In the genomic region with DNA sequence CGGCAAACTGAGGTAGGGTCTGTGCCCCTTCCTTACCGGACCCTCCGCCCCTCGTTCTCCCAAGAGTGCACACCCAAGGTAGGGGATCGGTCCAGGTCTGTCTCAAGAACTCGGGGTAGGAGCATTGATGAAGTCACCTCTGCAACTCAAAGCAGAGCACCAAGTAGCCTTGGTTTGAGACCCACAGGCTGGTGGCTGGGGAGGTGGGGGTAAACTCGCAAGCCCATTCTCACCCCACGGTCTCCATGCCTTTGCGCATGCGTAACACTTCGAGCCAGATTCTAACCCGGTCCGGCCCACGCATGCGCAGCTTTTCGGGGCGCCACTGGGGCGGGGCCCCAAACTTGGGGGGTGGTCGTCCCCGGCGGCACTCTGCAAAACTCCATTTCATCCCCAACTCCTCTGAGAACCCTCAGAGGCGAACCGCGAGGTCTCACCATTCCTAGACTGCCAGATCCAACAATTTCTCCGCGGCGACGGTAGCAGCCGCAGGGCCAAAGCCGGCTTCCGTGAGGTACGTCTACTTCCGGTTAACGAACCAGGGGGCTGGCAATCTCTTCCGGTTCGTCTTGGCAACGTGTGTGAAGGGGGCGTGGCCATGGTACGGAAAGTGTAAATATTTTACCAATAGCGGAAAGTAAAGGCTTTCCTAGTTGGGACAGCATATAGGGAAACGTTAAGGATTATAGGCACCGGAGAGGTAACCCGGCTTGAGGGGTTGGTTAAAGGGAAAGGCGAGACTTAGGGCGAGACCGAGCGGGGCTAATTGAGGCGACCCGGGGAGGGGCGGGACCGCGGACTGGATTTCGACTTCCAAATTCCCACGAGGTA, we compare ENCODE assay signal across 1 cellular context.
TF ChIP-seq lines count a peak whose summit lies in the region.

A gene with protein sequence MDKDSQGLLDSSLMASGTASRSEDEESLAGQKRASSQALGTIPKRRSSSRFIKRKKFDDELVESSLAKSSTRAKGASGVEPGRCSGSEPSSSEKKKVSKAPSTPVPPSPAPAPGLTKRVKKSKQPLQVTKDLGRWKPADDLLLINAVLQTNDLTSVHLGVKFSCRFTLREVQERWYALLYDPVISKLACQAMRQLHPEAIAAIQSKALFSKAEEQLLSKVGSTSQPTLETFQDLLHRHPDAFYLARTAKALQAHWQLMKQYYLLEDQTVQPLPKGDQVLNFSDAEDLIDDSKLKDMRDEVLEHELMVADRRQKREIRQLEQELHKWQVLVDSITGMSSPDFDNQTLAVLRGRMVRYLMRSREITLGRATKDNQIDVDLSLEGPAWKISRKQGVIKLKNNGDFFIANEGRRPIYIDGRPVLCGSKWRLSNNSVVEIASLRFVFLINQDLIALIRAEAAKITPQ (minus strand): TSS at position 532 of the 831 bp plus-strand sequence. CDS start 1,411 bp downstream, outside the sequence.

TF ChIP-seq in HepG2, 621 proteins besides CTCF, POLR2A, EP300 and RAD21 (continued from another document and continues in another):
- TF ChIP-seq ZHX2 (IDR thresholded peaks at IDR 0.05; ENCODE audit: low read depth) = 0 out of 2 replicates have a peak, but pooled peaks have one; percentile 48
- TF ChIP-seq ZHX2 (CRISPR knock-in tag; IDR thresholded peaks at IDR 0.05; ENCODE audit: borderline replicate concordance) = no peak
- TF ChIP-seq FOXK2 (IDR thresholded peaks at IDR 0.05) = no peak
- no peak for TF ChIP-seq CCAR2 (optimal IDR thresholded peaks at IDR 0.05; ENCODE audit: low read depth, low read length)
- TF ChIP-seq, protein P1, sequence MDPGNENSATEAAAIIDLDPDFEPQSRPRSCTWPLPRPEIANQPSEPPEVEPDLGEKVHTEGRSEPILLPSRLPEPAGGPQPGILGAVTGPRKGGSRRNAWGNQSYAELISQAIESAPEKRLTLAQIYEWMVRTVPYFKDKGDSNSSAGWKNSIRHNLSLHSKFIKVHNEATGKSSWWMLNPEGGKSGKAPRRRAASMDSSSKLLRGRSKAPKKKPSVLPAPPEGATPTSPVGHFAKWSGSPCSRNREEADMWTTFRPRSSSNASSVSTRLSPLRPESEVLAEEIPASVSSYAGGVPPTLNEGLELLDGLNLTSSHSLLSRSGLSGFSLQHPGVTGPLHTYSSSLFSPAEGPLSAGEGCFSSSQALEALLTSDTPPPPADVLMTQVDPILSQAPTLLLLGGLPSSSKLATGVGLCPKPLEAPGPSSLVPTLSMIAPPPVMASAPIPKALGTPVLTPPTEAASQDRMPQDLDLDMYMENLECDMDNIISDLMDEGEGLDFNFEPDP (CRISPR knock-in tag; conservative IDR thresholded peaks at IDR 0.05) = no peak
- TF ChIP-seq MYC (CRISPR knock-in tag; IDR thresholded peaks at IDR 0.05; ENCODE audit: borderline replicate concordance) = peak; percentile 86
- TF ChIP-seq ZNF564 (CRISPR knock-in tag; IDR thresholded peaks at IDR 0.05) = 0 out of 2 replicates have a peak, but pooled peaks have one; percentile 29
- TF ChIP-seq DRAP1 (CRISPR knock-in tag; IDR thresholded peaks at IDR 0.05) = peak; percentile 76
- peak; percentile 76 for TF ChIP-seq CREB1 (IDR thresholded peaks at IDR 0.05)
- TF ChIP-seq CREB1 (CRISPR knock-in tag; IDR thresholded peaks at IDR 0.05) = peak; percentile 95
- TF ChIP-seq ZNF605 (CRISPR knock-in tag; IDR thresholded peaks at IDR 0.05) = peak; percentile 63
- peak; percentile 59; the same call in 1 of the 2 replicates for TF ChIP-seq ZNF607 (CRISPR knock-in tag; IDR thresholded peaks at IDR 0.05; ENCODE audit: borderline replicate concordance)
- peak; percentile 14; the same call in 1 of the 2 replicates for TF ChIP-seq ZNF232 (CRISPR knock-in tag; IDR thresholded peaks at IDR 0.05; ENCODE audit: borderline replicate concordance)
- TF ChIP-seq, protein P2, sequence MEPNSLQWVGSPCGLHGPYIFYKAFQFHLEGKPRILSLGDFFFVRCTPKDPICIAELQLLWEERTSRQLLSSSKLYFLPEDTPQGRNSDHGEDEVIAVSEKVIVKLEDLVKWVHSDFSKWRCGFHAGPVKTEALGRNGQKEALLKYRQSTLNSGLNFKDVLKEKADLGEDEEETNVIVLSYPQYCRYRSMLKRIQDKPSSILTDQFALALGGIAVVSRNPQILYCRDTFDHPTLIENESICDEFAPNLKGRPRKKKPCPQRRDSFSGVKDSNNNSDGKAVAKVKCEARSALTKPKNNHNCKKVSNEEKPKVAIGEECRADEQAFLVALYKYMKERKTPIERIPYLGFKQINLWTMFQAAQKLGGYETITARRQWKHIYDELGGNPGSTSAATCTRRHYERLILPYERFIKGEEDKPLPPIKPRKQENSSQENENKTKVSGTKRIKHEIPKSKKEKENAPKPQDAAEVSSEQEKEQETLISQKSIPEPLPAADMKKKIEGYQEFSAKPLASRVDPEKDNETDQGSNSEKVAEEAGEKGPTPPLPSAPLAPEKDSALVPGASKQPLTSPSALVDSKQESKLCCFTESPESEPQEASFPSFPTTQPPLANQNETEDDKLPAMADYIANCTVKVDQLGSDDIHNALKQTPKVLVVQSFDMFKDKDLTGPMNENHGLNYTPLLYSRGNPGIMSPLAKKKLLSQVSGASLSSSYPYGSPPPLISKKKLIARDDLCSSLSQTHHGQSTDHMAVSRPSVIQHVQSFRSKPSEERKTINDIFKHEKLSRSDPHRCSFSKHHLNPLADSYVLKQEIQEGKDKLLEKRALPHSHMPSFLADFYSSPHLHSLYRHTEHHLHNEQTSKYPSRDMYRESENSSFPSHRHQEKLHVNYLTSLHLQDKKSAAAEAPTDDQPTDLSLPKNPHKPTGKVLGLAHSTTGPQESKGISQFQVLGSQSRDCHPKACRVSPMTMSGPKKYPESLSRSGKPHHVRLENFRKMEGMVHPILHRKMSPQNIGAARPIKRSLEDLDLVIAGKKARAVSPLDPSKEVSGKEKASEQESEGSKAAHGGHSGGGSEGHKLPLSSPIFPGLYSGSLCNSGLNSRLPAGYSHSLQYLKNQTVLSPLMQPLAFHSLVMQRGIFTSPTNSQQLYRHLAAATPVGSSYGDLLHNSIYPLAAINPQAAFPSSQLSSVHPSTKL (CRISPR knock-in tag; IDR thresholded peaks at IDR 0.05) = no peak
- TF ChIP-seq, protein P3, sequence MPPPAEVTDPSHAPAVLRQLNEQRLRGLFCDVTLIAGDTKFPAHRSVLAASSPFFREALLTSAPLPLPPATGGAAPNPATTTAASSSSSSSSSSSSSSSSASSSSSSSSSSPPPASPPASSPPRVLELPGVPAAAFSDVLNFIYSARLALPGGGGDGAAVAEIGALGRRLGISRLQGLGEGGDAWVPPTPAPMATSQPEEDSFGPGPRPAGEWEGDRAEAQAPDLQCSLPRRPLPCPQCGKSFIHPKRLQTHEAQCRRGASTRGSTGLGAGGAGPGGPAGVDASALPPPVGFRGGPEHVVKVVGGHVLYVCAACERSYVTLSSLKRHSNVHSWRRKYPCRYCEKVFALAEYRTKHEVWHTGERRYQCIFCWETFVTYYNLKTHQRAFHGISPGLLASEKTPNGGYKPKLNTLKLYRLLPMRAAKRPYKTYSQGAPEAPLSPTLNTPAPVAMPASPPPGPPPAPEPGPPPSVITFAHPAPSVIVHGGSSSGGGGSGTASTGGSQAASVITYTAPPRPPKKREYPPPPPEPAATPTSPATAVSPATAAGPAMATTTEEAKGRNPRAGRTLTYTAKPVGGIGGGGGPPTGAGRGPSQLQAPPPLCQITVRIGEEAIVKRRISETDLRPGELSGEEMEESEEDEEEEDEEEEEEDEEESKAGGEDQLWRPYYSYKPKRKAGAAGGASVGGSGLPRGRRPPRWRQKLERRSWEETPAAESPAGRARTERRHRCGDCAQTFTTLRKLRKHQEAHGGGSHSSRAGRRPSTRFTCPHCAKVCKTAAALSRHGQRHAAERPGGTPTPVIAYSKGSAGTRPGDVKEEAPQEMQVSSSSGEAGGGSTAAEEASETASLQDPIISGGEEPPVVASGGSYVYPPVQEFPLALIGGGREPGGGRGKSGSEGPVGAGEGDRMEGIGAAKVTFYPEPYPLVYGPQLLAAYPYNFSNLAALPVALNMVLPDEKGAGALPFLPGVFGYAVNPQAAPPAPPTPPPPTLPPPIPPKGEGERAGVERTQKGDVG (CRISPR knock-in tag; IDR thresholded peaks at IDR 0.05; ENCODE audit: borderline replicate concordance) = peak; percentile 76; the same call in 1 of the 2 replicates
- peak; percentile 76 for TF ChIP-seq ZNF792 (CRISPR knock-in tag; IDR thresholded peaks at IDR 0.05)
- no peak for TF ChIP-seq TBP (CRISPR knock-in tag; IDR thresholded peaks at IDR 0.05)
- peak; percentile 84 for TF ChIP-seq KMT2A (CRISPR knock-in tag; IDR thresholded peaks at IDR 0.05)
- TF ChIP-seq ZNF124 (CRISPR knock-in tag; IDR thresholded peaks at IDR 0.05) = peak; percentile 94; the same call in 1 of the 2 replicates
- peak; percentile 89 for TF ChIP-seq ZFP41 (CRISPR knock-in tag; IDR thresholded peaks at IDR 0.05; ENCODE audit: borderline replicate concordance)
- TF ChIP-seq MEIS2 (CRISPR knock-in tag; IDR thresholded peaks at IDR 0.05) = 0 out of 2 replicates have a peak, but pooled peaks have one; percentile 30
- peak; percentile 94 for TF ChIP-seq GATAD1 (CRISPR knock-in tag; IDR thresholded peaks at IDR 0.05)
- no peak for TF ChIP-seq CEBPB (IDR thresholded peaks at IDR 0.05; ENCODE audit: borderline replicate concordance, low read depth, low read length)
- TF ChIP-seq, protein P4, sequence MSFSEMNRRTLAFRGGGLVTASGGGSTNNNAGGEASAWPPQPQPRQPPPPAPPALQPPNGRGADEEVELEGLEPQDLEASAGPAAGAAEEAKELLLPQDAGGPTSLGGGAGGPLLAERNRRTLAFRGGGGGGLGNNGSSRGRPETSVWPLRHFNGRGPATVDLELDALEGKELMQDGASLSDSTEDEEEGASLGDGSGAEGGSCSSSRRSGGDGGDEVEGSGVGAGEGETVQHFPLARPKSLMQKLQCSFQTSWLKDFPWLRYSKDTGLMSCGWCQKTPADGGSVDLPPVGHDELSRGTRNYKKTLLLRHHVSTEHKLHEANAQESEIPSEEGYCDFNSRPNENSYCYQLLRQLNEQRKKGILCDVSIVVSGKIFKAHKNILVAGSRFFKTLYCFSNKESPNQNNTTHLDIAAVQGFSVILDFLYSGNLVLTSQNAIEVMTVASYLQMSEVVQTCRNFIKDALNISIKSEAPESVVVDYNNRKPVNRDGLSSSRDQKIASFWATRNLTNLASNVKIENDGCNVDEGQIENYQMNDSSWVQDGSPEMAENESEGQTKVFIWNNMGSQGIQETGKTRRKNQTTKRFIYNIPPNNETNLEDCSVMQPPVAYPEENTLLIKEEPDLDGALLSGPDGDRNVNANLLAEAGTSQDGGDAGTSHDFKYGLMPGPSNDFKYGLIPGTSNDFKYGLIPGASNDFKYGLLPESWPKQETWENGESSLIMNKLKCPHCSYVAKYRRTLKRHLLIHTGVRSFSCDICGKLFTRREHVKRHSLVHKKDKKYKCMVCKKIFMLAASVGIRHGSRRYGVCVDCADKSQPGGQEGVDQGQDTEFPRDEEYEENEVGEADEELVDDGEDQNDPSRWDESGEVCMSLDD (CRISPR knock-in tag; IDR thresholded peaks at IDR 0.05; ENCODE audit: borderline replicate concordance) = peak; percentile 100
- no peak for TF ChIP-seq SIN3B (IDR thresholded peaks at IDR 0.05; ENCODE audit: low read length)
- TF ChIP-seq, protein P5, sequence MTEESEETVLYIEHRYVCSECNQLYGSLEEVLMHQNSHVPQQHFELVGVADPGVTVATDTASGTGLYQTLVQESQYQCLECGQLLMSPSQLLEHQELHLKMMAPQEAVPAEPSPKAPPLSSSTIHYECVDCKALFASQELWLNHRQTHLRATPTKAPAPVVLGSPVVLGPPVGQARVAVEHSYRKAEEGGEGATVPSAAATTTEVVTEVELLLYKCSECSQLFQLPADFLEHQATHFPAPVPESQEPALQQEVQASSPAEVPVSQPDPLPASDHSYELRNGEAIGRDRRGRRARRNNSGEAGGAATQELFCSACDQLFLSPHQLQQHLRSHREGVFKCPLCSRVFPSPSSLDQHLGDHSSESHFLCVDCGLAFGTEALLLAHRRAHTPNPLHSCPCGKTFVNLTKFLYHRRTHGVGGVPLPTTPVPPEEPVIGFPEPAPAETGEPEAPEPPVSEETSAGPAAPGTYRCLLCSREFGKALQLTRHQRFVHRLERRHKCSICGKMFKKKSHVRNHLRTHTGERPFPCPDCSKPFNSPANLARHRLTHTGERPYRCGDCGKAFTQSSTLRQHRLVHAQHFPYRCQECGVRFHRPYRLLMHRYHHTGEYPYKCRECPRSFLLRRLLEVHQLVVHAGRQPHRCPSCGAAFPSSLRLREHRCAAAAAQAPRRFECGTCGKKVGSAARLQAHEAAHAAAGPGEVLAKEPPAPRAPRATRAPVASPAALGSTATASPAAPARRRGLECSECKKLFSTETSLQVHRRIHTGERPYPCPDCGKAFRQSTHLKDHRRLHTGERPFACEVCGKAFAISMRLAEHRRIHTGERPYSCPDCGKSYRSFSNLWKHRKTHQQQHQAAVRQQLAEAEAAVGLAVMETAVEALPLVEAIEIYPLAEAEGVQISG (CRISPR knock-in tag; IDR thresholded peaks at IDR 0.05) = peak; percentile 91
